Comparison of ENCODE assay signal across 23 cellular contexts in genomic region chr15:50140097-50140496, GRCh38. TPM values are rescaled to one million over a fixed set of nuclear protein-coding genes. Genes with fewer than 3 reads are reported as not detected.
DNase-seq lines count a peak whose midpoint lies in the region; ATAC-seq lines count a peak whose summit lies in the region.
"Had no signal": no experiment of that assay in that cellular context is flagged by ENCODE, and none has a peak within 500 bp of the region (broad histone marks: within the 10 kb centered on the region; RNA-seq: fewer than 3 reads in every experiment).

No MANE protein-coding gene starts in this region.

- H4K8ac ChIP-seq in mesenchymal stem cell (ENCODE audit: low read length), result no peak overlapping the region

- no peaks in the 10 kb centered on the region for H3K9me3 ChIP-seq in mesenchymal stem cell (ENCODE audit: control insufficient read depth, low read length)
- H3K9me3 ChIP-seq: BLaER1, SJCRH30 had no signal

- H3K18ac ChIP-seq in mesenchymal stem cell (ENCODE audit: low read depth in 1 of 2, low read length in 2 of 2), result no peak overlapping the region

- no peak overlapping the region for H3K23ac ChIP-seq in mesenchymal stem cell (ENCODE audit: low read length in 2 of 2)

- no peak overlapping the region for H4K91ac ChIP-seq in mesenchymal stem cell (ENCODE audit: low read length)

- no peak for ATAC-seq in GM21786 (IDR thresholded peaks at IDR 0.05; ENCODE audit: unreplicated experiment)
- ATAC-seq: Right ventricle myocardium inferior had no signal

- H3K4me2 ChIP-seq in mesenchymal stem cell (ENCODE audit: low read length, poor library complexity, severe bottlenecking), result no peak overlapping the region
- H3K4me2 ChIP-seq: BLaER1, PC-9 had no signal

- H3K4ac ChIP-seq in mesenchymal stem cell (ENCODE audit: low read depth in 1 of 2, low read length in 2 of 2), result no peak overlapping the region

- H3K36me3 ChIP-seq in mesenchymal stem cell (ENCODE audit: control insufficient read depth in 1 of 2, insufficient read depth in 2 of 2, low read depth in 1 of 2, low read length in 2 of 2), result no peaks in the 10 kb centered on the region
- H3K36me3 ChIP-seq: BLaER1, SJCRH30 had no signal

- H2BK5ac ChIP-seq in mesenchymal stem cell (ENCODE audit: low read depth, low read length, poor library complexity, severe bottlenecking), result no peak overlapping the region

- H3K27ac ChIP-seq in mesenchymal stem cell (ENCODE audit: low read length, poor library complexity, severe bottlenecking), result no peak overlapping the region
- H3K27ac ChIP-seq: BLaER1, HL-60, PC-9, SJCRH30 had no signal

- H2AK5ac ChIP-seq in mesenchymal stem cell (ENCODE audit: low read length, severe bottlenecking), result no peak overlapping the region

- H2BK120ac ChIP-seq in mesenchymal stem cell (ENCODE audit: low read depth, low read length), result no peak overlapping the region

- no peak overlapping the region for H3K14ac ChIP-seq in mesenchymal stem cell (ENCODE audit: low read length in 2 of 2)

- peaks cover 4% of the 10 kb centered on the region for H3K4me1 ChIP-seq in mesenchymal stem cell (ENCODE audit: control insufficient read depth, insufficient read depth, low read depth, low read length)

- H3K79me1 ChIP-seq in mesenchymal stem cell (replicated peaks; ENCODE audit: low read length, poor library complexity, severe bottlenecking), result no peaks in the 10 kb centered on the region

- no peak overlapping the region for H3K4me3 ChIP-seq in mesenchymal stem cell (ENCODE audit: insufficient read depth in 1 of 2, low read depth in 1 of 2, low read length in 2 of 2)
- H3K4me3 ChIP-seq: BLaER1, PC-9, SJCRH30 had no signal

- DNase-seq in NCI-H82 (lab: John Stamatoyannopoulos, UW) (peak; percentile 8), NCI-H82 treated with DMSO at 0.1 percent for 48 hours (lab: John Stamatoyannopoulos, UW; ENCODE audit: unreplicated experiment) (no peak), M059J (ENCODE audit: low read depth) (peak; percentile 39), amniotic epithelial cell (ENCODE audit: low read depth) (peak; percentile 79), mesenchymal stem cell (peak; percentile 36), HPDE6-E6E7 (ENCODE audit: extremely low spot score) (no peak), kidney tubule cell (ENCODE audit: low spot score) (no peak)
- DNase-seq: CD4-positive, CD25-positive, alpha-beta regulatory T cell; KBM-7; MM.1S; NCI-H187; NCI-H2081 treated with DMSO at 0.1 percent for 48 hours; NCI-H2227 treated with DMSO at 0.1 percent for 48 hours; NCI-H526 treated with DMSO at 0.1 percent for 48 hours; PC-9; SJCRH30; T-helper 2 cell had no signal

- H3K9ac ChIP-seq in mesenchymal stem cell (ENCODE audit: low read length), result no peak overlapping the region
- H3K9ac ChIP-seq: BLaER1 had no signal

- no peak overlapping the region for H2AFZ ChIP-seq in mesenchymal stem cell (ENCODE audit: low read depth, low read length)
- H2AFZ ChIP-seq: PC-9 had no signal

- H2BK15ac ChIP-seq in mesenchymal stem cell (ENCODE audit: low read depth, poor library complexity, severe bottlenecking), result no peak overlapping the region

- H2BK12ac ChIP-seq in mesenchymal stem cell (ENCODE audit: low read length in 2 of 2), result no peak overlapping the region

- no CpG with 5 or more reads among the region's 1 CpG for WGBS in mesenchymal stem cell

- no peaks in the 10 kb centered on the region for H3K27me3 ChIP-seq in mesenchymal stem cell (ENCODE audit: control insufficient read depth in 1 of 2, insufficient read depth in 1 of 2, low read length in 2 of 2)
- H3K27me3 ChIP-seq: BLaER1, SJCRH30 had no signal

RNA-seq across cellular contexts. Expression of gene ATP8B4, which starts 21.1 kb away (rescaled TPM):
- 0.89 and 2.1 TPM in 2 replicates for total RNA-seq in M059J (2014; rRNA removed; shearing (Covaris generic))
- 1.6 TPM for polyA plus RNA-seq in mesenchymal stem cell (2013, experiment 1 of 2)
- polyA plus RNA-seq in mesenchymal stem cell (2013, experiment 2 of 2), result 2.0 TPM
- polyA plus RNA-seq: CD4-positive, CD25-positive, alpha-beta regulatory T cell had no signal

RNA-seq across cellular contexts. Expression of gene SLC27A2, which starts 41.9 kb away (rescaled TPM):
- 43.0 and 60.3 TPM in 2 replicates for total RNA-seq in M059J (2014; rRNA removed; shearing (Covaris generic))
- not detected for polyA plus RNA-seq in mesenchymal stem cell (2013, experiment 1 of 2)
- polyA plus RNA-seq in mesenchymal stem cell (2013, experiment 2 of 2), result not detected
- total RNA-seq: A172, Right ventricle myocardium inferior, RPMI7951, SJCRH30 had no signal

Comparison
In these comparisons a context has a peak if more than half of its experiments do, and no peak if none do; other contexts are left out.
1. DNase-seq: peak in NCI-H82 (single experiment), M059J (single experiment), amniotic epithelial cell (single experiment) and mesenchymal stem cell (single experiment); none in NCI-H82 treated with DMSO at 0.1 percent for 48 hours (single experiment), HPDE6-E6E7 (single experiment) and kidney tubule cell (single experiment).